Comparison of ENCODE assay signal across 10 cellular contexts in genomic region chr6:21438986-21439352, GRCh38.
A peak's percentile ranks its signal among the peaks of the same experiment; 100 is the strongest.
DNase-seq lines count a peak whose midpoint lies in the region; ATAC-seq and TF ChIP-seq lines count a peak whose summit lies in the region.
"Had no signal": no experiment of that assay in that cellular context is flagged by ENCODE, and none has a peak within 500 bp of the region (broad histone marks: within the 10 kb centered on the region; RNA-seq: fewer than 3 reads in every experiment).

No MANE protein-coding gene starts in this region.

- H3K9me3 ChIP-seq in PC-3 (ENCODE audit: low read length) (no peaks in the 10 kb centered on the region), right lobe of liver (no peaks in the 10 kb centered on the region)
- H3K9me3 ChIP-seq: thoracic aorta had no signal

- H3K27ac ChIP-seq in PC-3 (ENCODE audit: low read length) (0 out of 2 replicates have a peak overlapping the region, but pooled peaks have one; percentile 17), right lobe of liver (no peak overlapping the region)
- H3K27ac ChIP-seq: thoracic aorta had no signal

- no peak overlapping the region for H3K4me3 Mint-ChIP-seq in activated CD4-positive, alpha-beta memory T cell treated with anti-CD3 and anti-CD28 coated beads, Interleukin-2, amount 10 ng/mL, durations not matched to agents 7 days and 5 days
- H3K4me3 Mint-ChIP-seq in activated CD4-positive, alpha-beta memory T cell treated with anti-CD3 and anti-CD28 coated beads for 36 hours, result no peak overlapping the region
- H3K4me3 Mint-ChIP-seq in stimulated activated memory B cell treated with anti-CD40 and anti-IgM and Interleukin-4, amounts not matched to agents 10 μg/mL and 1 μg/mL and 100 μg/mL, for 72 hours, result no peak overlapping the region
- H3K4me3 Mint-ChIP-seq: brain had no signal

- peaks cover 15% of the 10 kb centered on the region for H3K27me3 Mint-ChIP-seq in activated CD4-positive, alpha-beta memory T cell treated with anti-CD3 and anti-CD28 coated beads, Interleukin-2, amount 10 ng/mL, durations not matched to agents 7 days and 5 days
- peaks cover 4% of the 10 kb centered on the region for H3K27me3 Mint-ChIP-seq in activated CD4-positive, alpha-beta memory T cell treated with anti-CD3 and anti-CD28 coated beads for 36 hours
- H3K27me3 Mint-ChIP-seq in stimulated activated memory B cell treated with anti-CD40 and anti-IgM and Interleukin-4, amounts not matched to agents 10 μg/mL and 1 μg/mL and 100 μg/mL, for 72 hours, result no peaks in the 10 kb centered on the region
- H3K27me3 Mint-ChIP-seq: brain had no signal

- H3K27ac Mint-ChIP-seq in activated CD4-positive, alpha-beta memory T cell treated with anti-CD3 and anti-CD28 coated beads, Interleukin-2, amount 10 ng/mL, durations not matched to agents 7 days and 5 days, result peak overlapping the region; percentile 82
- H3K27ac Mint-ChIP-seq in activated CD4-positive, alpha-beta memory T cell treated with anti-CD3 and anti-CD28 coated beads for 36 hours, result no peak overlapping the region
- no peak overlapping the region for H3K27ac Mint-ChIP-seq in stimulated activated memory B cell treated with anti-CD40 and anti-IgM and Interleukin-4, amounts not matched to agents 10 μg/mL and 1 μg/mL and 100 μg/mL, for 72 hours

- no TSS peak for BruUV-seq in PC-3 (replicated peaks; lab: Mats Ljungman, UMichigan)

- no peak for TF ChIP-seq POLR2A in right lobe of liver (IDR thresholded peaks at IDR 0.05)

- no peaks in the 10 kb centered on the region for H4K20me1 ChIP-seq in PC-3 (ENCODE audit: low read length)

- peaks cover 26% of the 10 kb centered on the region for H3K4me1 Mint-ChIP-seq in activated CD4-positive, alpha-beta memory T cell treated with anti-CD3 and anti-CD28 coated beads, Interleukin-2, amount 10 ng/mL, durations not matched to agents 7 days and 5 days
- H3K4me1 Mint-ChIP-seq in activated CD4-positive, alpha-beta memory T cell treated with anti-CD3 and anti-CD28 coated beads for 36 hours (ENCODE audit: low read depth), result peaks cover 14% of the 10 kb centered on the region
- peaks cover 18% of the 10 kb centered on the region for H3K4me1 Mint-ChIP-seq in stimulated activated memory B cell treated with anti-CD40 and anti-IgM and Interleukin-4, amounts not matched to agents 10 μg/mL and 1 μg/mL and 100 μg/mL, for 72 hours

- POLR2A ChIA-PET in activated CD4-positive, alpha-beta memory T cell treated with anti-CD3 and anti-CD28 coated beads, Interleukin-2, amount 10 ng/mL, durations not matched to agents 7 days and 5 days (lab: Charles Lee), result interaction anchor here (0.7 kb wide), 1 partner anchor 155 kb away, joined by 4 read pairs; the partner anchor contains the start of gene SOX4
- POLR2A ChIA-PET in activated CD4-positive, alpha-beta memory T cell treated with anti-CD3 and anti-CD28 coated beads for 36 hours (lab: Charles Lee), result no interaction called here
- POLR2A ChIA-PET in PC-3 (lab: Charles Lee; ENCODE audit: unreplicated experiment), result no interaction called here

- H3K27me3 ChIP-seq in PC-3 (ENCODE audit: low read length) (no peaks in the 10 kb centered on the region), right lobe of liver (no peaks in the 10 kb centered on the region)

- H3K36me3 ChIP-seq in PC-3 (ENCODE audit: low read depth, low read length) (no peaks in the 10 kb centered on the region), right lobe of liver (no peaks in the 10 kb centered on the region)
- H3K36me3 ChIP-seq: thoracic aorta had no signal

- H3K4me1 ChIP-seq in PC-3 (ENCODE audit: insufficient read depth, low read length) (peaks cover 17% of the 10 kb centered on the region), right lobe of liver (no peaks in the 10 kb centered on the region)

- H3K9me2 ChIP-seq in PC-3 (replicated peaks; ENCODE audit: low read length), result no peaks in the 10 kb centered on the region

- intact Hi-C loops in activated CD4-positive, alpha-beta memory T cell treated with anti-CD3 and anti-CD28 coated beads for 36 hours (cut with micrococcal nuclease), result loop anchor here (1.0 to 2.0 kb wide), 10 partner anchors 37 to 896 kb away; no protein-coding TSS in a partner anchor
- intact Hi-C loops in PC-3 (cut with micrococcal nuclease), result no loop called here
- intact Hi-C loops in right lobe of liver (cut with DNase I), result no loop called here

- no peak overlapping the region for H2AFZ ChIP-seq in PC-3 (ENCODE audit: low read length)

- no peaks in the 10 kb centered on the region for H3K79me2 ChIP-seq in PC-3 (ENCODE audit: low read length)

- TF ChIP-seq CTCF in PC-3 (conservative IDR thresholded peaks at IDR 0.05; ENCODE audit: low read depth, low read length) (no peak), right lobe of liver (IDR thresholded peaks at IDR 0.05) (no peak)

- H3K4me2 ChIP-seq in PC-3 (ENCODE audit: low read length), result 0 out of 2 replicates have a peak overlapping the region, but pooled peaks have one; percentile 7

- no peak overlapping the region for H3K4me3 ChIP-seq in PC-3 (ENCODE audit: low read length)
- no peak overlapping the region for H3K4me3 ChIP-seq in right lobe of liver
- H3K4me3 ChIP-seq: thoracic aorta had no signal

- no peaks in the 10 kb centered on the region for H3K36me3 Mint-ChIP-seq in activated CD4-positive, alpha-beta memory T cell treated with anti-CD3 and anti-CD28 coated beads, Interleukin-2, amount 10 ng/mL, durations not matched to agents 7 days and 5 days (ENCODE audit: low read depth)
- no peaks in the 10 kb centered on the region for H3K36me3 Mint-ChIP-seq in activated CD4-positive, alpha-beta memory T cell treated with anti-CD3 and anti-CD28 coated beads for 36 hours
- H3K36me3 Mint-ChIP-seq in stimulated activated memory B cell treated with anti-CD40 and anti-IgM and Interleukin-4, amounts not matched to agents 10 μg/mL and 1 μg/mL and 100 μg/mL, for 72 hours, result no peaks in the 10 kb centered on the region
- H3K36me3 Mint-ChIP-seq: brain had no signal

- no peak for DNase-seq in activated CD4-positive, alpha-beta memory T cell treated with anti-CD3 and anti-CD28 coated beads, Interleukin-2, amount 10 ng/mL, durations not matched to agents 7 days and 5 days
- DNase-seq in activated CD4-positive, alpha-beta memory T cell treated with anti-CD3 and anti-CD28 coated beads for 36 hours, result no peak
- peak; percentile 49 for DNase-seq in PC-3
- no peak for DNase-seq in ecto neural progenitor cell (ENCODE audit: low spot score)
- no peak for DNase-seq in NCI-H2196 treated with DMSO at 0.1 percent for 48 hours (lab: John Stamatoyannopoulos, UW; ENCODE audit: unreplicated experiment)
- no peak for DNase-seq in right lobe of liver

- 41% methylated on average over 2 of the region's 2 CpGs for WGBS in right lobe of liver (ENCODE audit: insufficient coverage, low coverage, low lambda C conversion rate, missing lambda C conversion rate)

- CTCF ChIA-PET in activated CD4-positive, alpha-beta memory T cell treated with anti-CD3 and anti-CD28 coated beads, Interleukin-2, amount 10 ng/mL, durations not matched to agents 7 days and 5 days (lab: Charles Lee), result interaction anchor here (0.6 kb wide), 1 partner anchor 35 kb away, joined by 3 read pairs; no protein-coding TSS in a partner anchor
- CTCF ChIA-PET in activated CD4-positive, alpha-beta memory T cell treated with anti-CD3 and anti-CD28 coated beads for 36 hours (lab: Charles Lee), result no interaction called here
- CTCF ChIA-PET in PC-3 (lab: Charles Lee), result interaction anchor here (0.6 kb wide), 1 partner anchor 204 kb away, joined by 4 read pairs; no protein-coding TSS in a partner anchor

- H3K9ac ChIP-seq in PC-3 (ENCODE audit: low read length), result no peak overlapping the region

- peaks cover 2% of the 10 kb centered on the region for H3K9me3 Mint-ChIP-seq in activated CD4-positive, alpha-beta memory T cell treated with anti-CD3 and anti-CD28 coated beads, Interleukin-2, amount 10 ng/mL, durations not matched to agents 7 days and 5 days
- H3K9me3 Mint-ChIP-seq in activated CD4-positive, alpha-beta memory T cell treated with anti-CD3 and anti-CD28 coated beads for 36 hours, result no peaks in the 10 kb centered on the region
- no peaks in the 10 kb centered on the region for H3K9me3 Mint-ChIP-seq in stimulated activated memory B cell treated with anti-CD40 and anti-IgM and Interleukin-4, amounts not matched to agents 10 μg/mL and 1 μg/mL and 100 μg/mL, for 72 hours

- ATAC-seq in HG03060 (IDR thresholded peaks at IDR 0.05; ENCODE audit: low read depth, unreplicated experiment) (peak; percentile 56), PC-3 (peak; percentile 66), right lobe of liver (no peak)
- peak; percentile 42 for ATAC-seq in stimulated activated memory B cell treated with anti-CD40 and anti-IgM and Interleukin-4, amounts not matched to agents 10 μg/mL and 1 μg/mL and 100 μg/mL, for 72 hours

- H3F3A ChIP-seq in PC-3 (ENCODE audit: low read length, unreplicated experiment), result no peaks in the 10 kb centered on the region

Comparison
In these comparisons a context has a peak if more than half of its experiments do, and no peak if none do; other contexts are left out.
1. ATAC-seq: peak in HG03060 (single experiment), PC-3 (single experiment) and stimulated activated memory B cell treated with anti-CD40 and anti-IgM and Interleukin-4, amounts not matched to agents 10 μg/mL and 1 μg/mL and 100 μg/mL, for 72 hours (single experiment); none in right lobe of liver (0 of 4).